Comparison of ENCODE assay signal across 2 cellular contexts in the genomic region with DNA sequence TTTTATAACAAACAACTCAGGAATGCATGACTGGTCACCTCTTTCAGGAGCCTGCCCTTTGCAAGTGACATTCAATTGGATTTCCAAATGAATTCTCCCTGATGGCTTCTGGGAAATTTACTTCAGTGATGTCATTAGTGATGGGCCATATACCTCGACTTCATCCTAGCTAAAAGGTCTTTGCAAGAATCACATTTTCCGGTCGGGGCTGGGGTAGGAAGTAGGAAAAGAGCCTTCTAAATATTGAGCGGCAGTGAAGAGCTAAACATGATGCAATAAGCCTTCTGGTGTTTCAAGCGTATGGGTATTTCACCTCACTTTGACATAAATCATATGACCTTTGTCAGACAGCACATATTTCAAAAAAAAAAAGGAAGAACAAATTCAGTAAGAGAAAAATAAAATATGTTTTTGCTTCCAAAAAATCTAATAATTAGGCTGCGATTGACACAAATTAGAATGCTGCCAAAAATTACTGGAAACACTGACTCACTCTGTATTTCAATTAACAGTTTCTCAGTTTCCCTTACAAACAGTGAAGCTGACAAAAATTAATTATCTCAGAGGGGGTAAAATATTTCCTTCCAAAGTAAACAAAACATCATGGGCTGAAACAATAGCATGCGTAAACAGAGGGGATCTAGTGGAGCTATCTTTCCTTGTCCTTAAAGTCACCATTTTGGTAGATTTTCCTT.
TF ChIP-seq lines count a peak whose summit lies in the region.

No MANE protein-coding gene starts in this region.

TF ChIP-seq in IMR-90, 13 proteins besides CTCF, POLR2A, EP300 and RAD21:
- TF ChIP-seq CEBPB (IDR thresholded peaks at IDR 0.05; ENCODE audit: low read depth, low read length) (0 out of 2 replicates have a peak, but pooled peaks have one; percentile 38), MAZ (IDR thresholded peaks at IDR 0.05; ENCODE audit: borderline replicate concordance, low read depth, low read length) (no peak)

TF ChIP-seq in K562, 482 proteins besides CTCF, POLR2A, EP300 and RAD21:
- peak; percentile 56; the same call in 1 of the 2 replicates for TF ChIP-seq ZSCAN32 (CRISPR knock-in tag; IDR thresholded peaks at IDR 0.05)
- TF ChIP-seq ZNF121 (CRISPR knock-in tag; conservative IDR thresholded peaks at IDR 0.05): no peak
- TF ChIP-seq, protein P1, sequence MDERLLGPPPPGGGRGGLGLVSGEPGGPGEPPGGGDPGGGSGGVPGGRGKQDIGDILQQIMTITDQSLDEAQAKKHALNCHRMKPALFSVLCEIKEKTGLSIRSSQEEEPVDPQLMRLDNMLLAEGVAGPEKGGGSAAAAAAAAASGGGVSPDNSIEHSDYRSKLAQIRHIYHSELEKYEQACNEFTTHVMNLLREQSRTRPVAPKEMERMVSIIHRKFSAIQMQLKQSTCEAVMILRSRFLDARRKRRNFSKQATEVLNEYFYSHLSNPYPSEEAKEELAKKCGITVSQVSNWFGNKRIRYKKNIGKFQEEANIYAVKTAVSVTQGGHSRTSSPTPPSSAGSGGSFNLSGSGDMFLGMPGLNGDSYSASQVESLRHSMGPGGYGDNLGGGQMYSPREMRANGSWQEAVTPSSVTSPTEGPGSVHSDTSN (CRISPR knock-in tag; IDR thresholded peaks at IDR 0.05; ENCODE audit: low read depth): no peak
- TF ChIP-seq, protein P1 (tag; conservative IDR thresholded peaks at IDR 0.05; ENCODE audit: low read depth): peak; percentile 93
- no peak for TF ChIP-seq ZNF282 (CRISPR knock-in tag; IDR thresholded peaks at IDR 0.05)
- TF ChIP-seq ZNF584 (CRISPR knock-in tag; IDR thresholded peaks at IDR 0.05; ENCODE audit: low read depth): peak; percentile 59; the same call in 1 of the 2 replicates
- TF ChIP-seq PRPF4 (IDR thresholded peaks at IDR 0.05; ENCODE audit: insufficient read depth, low read depth, low read length, poor library complexity, severe bottlenecking): no peak
- TF ChIP-seq TRIM24 (IDR thresholded peaks at IDR 0.05): peak; percentile 83 to 86
- TF ChIP-seq, protein P2, sequence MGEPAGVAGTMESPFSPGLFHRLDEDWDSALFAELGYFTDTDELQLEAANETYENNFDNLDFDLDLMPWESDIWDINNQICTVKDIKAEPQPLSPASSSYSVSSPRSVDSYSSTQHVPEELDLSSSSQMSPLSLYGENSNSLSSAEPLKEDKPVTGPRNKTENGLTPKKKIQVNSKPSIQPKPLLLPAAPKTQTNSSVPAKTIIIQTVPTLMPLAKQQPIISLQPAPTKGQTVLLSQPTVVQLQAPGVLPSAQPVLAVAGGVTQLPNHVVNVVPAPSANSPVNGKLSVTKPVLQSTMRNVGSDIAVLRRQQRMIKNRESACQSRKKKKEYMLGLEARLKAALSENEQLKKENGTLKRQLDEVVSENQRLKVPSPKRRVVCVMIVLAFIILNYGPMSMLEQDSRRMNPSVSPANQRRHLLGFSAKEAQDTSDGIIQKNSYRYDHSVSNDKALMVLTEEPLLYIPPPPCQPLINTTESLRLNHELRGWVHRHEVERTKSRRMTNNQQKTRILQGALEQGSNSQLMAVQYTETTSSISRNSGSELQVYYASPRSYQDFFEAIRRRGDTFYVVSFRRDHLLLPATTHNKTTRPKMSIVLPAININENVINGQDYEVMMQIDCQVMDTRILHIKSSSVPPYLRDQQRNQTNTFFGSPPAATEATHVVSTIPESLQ (CRISPR knock-in tag; IDR thresholded peaks at IDR 0.05): no peak
- TF ChIP-seq CEBPB (tag; IDR thresholded peaks at IDR 0.05): peak; percentile 85
- TF ChIP-seq, protein P3, sequence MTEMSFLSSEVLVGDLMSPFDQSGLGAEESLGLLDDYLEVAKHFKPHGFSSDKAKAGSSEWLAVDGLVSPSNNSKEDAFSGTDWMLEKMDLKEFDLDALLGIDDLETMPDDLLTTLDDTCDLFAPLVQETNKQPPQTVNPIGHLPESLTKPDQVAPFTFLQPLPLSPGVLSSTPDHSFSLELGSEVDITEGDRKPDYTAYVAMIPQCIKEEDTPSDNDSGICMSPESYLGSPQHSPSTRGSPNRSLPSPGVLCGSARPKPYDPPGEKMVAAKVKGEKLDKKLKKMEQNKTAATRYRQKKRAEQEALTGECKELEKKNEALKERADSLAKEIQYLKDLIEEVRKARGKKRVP (CRISPR knock-in tag; IDR thresholded peaks at IDR 0.05): peak; percentile 89
- TF ChIP-seq, protein P4, sequence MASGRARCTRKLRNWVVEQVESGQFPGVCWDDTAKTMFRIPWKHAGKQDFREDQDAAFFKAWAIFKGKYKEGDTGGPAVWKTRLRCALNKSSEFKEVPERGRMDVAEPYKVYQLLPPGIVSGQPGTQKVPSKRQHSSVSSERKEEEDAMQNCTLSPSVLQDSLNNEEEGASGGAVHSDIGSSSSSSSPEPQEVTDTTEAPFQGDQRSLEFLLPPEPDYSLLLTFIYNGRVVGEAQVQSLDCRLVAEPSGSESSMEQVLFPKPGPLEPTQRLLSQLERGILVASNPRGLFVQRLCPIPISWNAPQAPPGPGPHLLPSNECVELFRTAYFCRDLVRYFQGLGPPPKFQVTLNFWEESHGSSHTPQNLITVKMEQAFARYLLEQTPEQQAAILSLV (tag; IDR thresholded peaks at IDR 0.05): peak; percentile 21; the same call in 1 of the 2 replicates
- TF ChIP-seq SMARCA4 (IDR thresholded peaks at IDR 0.05): 0 out of 2 replicates have a peak, but pooled peaks have one; percentile 22
- TF ChIP-seq, protein P5, sequence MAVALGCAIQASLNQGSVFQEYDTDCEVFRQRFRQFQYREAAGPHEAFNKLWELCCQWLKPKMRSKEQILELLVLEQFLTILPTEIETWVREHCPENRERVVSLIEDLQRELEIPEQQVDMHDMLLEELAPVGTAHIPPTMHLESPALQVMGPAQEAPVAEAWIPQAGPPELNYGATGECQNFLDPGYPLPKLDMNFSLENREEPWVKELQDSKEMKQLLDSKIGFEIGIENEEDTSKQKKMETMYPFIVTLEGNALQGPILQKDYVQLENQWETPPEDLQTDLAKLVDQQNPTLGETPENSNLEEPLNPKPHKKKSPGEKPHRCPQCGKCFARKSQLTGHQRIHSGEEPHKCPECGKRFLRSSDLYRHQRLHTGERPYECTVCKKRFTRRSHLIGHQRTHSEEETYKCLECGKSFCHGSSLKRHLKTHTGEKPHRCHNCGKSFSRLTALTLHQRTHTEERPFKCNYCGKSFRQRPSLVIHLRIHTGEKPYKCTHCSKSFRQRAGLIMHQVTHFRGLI (CRISPR knock-in tag; IDR thresholded peaks at IDR 0.05): peak; percentile 7; the same call in 1 of the 2 replicates
- TF ChIP-seq NFIC (IDR thresholded peaks at IDR 0.05): no peak
- TF ChIP-seq, protein P6, sequence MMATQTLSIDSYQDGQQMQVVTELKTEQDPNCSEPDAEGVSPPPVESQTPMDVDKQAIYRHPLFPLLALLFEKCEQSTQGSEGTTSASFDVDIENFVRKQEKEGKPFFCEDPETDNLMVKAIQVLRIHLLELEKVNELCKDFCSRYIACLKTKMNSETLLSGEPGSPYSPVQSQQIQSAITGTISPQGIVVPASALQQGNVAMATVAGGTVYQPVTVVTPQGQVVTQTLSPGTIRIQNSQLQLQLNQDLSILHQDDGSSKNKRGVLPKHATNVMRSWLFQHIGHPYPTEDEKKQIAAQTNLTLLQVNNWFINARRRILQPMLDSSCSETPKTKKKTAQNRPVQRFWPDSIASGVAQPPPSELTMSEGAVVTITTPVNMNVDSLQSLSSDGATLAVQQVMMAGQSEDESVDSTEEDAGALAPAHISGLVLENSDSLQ (IDR thresholded peaks at IDR 0.05): peak; percentile 92
- TF ChIP-seq PCBP1 (IDR thresholded peaks at IDR 0.05; ENCODE audit: low read depth, low read length, poor library complexity, severe bottlenecking): no peak
- peak; percentile 59; the same call in 1 of the 2 replicates for TF ChIP-seq LEF1 (IDR thresholded peaks at IDR 0.05)
- no peak for TF ChIP-seq SMC3 (conservative IDR thresholded peaks at IDR 0.05; ENCODE audit: insufficient read depth, low read depth, low read length)
- peak; percentile 43; the same call in 1 of the 2 replicates for TF ChIP-seq ETV1 (tag; conservative IDR thresholded peaks at IDR 0.05; ENCODE audit: low read depth)
- TF ChIP-seq, protein P7, sequence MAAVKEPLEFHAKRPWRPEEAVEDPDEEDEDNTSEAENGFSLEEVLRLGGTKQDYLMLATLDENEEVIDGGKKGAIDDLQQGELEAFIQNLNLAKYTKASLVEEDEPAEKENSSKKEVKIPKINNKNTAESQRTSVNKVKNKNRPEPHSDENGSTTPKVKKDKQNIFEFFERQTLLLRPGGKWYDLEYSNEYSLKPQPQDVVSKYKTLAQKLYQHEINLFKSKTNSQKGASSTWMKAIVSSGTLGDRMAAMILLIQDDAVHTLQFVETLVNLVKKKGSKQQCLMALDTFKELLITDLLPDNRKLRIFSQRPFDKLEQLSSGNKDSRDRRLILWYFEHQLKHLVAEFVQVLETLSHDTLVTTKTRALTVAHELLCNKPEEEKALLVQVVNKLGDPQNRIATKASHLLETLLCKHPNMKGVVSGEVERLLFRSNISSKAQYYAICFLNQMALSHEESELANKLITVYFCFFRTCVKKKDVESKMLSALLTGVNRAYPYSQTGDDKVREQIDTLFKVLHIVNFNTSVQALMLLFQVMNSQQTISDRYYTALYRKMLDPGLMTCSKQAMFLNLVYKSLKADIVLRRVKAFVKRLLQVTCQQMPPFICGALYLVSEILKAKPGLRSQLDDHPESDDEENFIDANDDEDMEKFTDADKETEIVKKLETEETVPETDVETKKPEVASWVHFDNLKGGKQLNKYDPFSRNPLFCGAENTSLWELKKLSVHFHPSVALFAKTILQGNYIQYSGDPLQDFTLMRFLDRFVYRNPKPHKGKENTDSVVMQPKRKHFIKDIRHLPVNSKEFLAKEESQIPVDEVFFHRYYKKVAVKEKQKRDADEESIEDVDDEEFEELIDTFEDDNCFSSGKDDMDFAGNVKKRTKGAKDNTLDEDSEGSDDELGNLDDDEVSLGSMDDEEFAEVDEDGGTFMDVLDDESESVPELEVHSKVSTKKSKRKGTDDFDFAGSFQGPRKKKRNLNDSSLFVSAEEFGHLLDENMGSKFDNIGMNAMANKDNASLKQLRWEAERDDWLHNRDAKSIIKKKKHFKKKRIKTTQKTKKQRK (IDR thresholded peaks at IDR 0.05; ENCODE audit: borderline replicate concordance, low read depth, low read length): no peak
- TF ChIP-seq CEBPG (CRISPR knock-in tag; IDR thresholded peaks at IDR 0.05): peak; percentile 88
- TF ChIP-seq CEBPG (tag; conservative IDR thresholded peaks at IDR 0.05 in 1 of 2, IDR thresholded peaks at IDR 0.05 in 1 of 2): peak; percentile 96 to 97
- TF ChIP-seq ATF1 (CRISPR knock-in tag; IDR thresholded peaks at IDR 0.05): no peak
- 0 out of 2 replicates have a peak, but pooled peaks have one; percentile 10 for TF ChIP-seq ATF1 (tag; IDR thresholded peaks at IDR 0.05)
- TF ChIP-seq FOXK1 (CRISPR knock-in tag; IDR thresholded peaks at IDR 0.05; ENCODE audit: borderline replicate concordance): no peak
- peak; percentile 59; the same call in 1 of the 2 replicates for TF ChIP-seq GABPA (tag; conservative IDR thresholded peaks at IDR 0.05; ENCODE audit: low read depth)
- TF ChIP-seq CXXC5 (CRISPR knock-in tag; IDR thresholded peaks at IDR 0.05): peak; percentile 31; the same call in 1 of the 2 replicates
- no peak for TF ChIP-seq NR2C1 (IDR thresholded peaks at IDR 0.05)
- TF ChIP-seq NR2C1 (tag; IDR thresholded peaks at IDR 0.05): peak; percentile 77
- peak; percentile 77; the same call in 1 of the 2 replicates for TF ChIP-seq ATF7 (IDR thresholded peaks at IDR 0.05)
- TF ChIP-seq, protein P8, sequence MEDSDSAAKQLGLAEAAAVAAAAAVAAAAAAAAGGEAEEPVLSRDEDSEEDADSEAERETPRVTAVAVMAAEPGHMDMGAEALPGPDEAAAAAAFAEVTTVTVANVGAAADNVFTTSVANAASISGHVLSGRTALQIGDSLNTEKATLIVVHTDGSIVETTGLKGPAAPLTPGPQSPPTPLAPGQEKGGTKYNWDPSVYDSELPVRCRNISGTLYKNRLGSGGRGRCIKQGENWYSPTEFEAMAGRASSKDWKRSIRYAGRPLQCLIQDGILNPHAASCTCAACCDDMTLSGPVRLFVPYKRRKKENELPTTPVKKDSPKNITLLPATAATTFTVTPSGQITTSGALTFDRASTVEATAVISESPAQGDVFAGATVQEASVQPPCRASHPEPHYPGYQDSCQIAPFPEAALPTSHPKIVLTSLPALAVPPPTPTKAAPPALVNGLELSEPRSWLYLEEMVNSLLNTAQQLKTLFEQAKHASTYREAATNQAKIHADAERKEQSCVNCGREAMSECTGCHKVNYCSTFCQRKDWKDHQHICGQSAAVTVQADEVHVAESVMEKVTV (CRISPR knock-in tag; IDR thresholded peaks at IDR 0.05): peak; percentile 20; the same call in 1 of the 2 replicates
- TF ChIP-seq JUND (IDR thresholded peaks at IDR 0.05; ENCODE audit: borderline replicate concordance, low read depth, low read length): no peak
- TF ChIP-seq JUND (tag; IDR thresholded peaks at IDR 0.05; ENCODE audit: borderline replicate concordance, low read depth, low read length): 0 out of 3 replicates have a peak, but pooled peaks have one; percentile 31
- TF ChIP-seq NR2C2 (CRISPR knock-in tag; IDR thresholded peaks at IDR 0.05): no peak
- TF ChIP-seq NR2C2 (tag; IDR thresholded peaks at IDR 0.05): peak; percentile 70; the same call in 1 of the 2 replicates
- peak; percentile 95 for TF ChIP-seq MEIS2 (IDR thresholded peaks at IDR 0.05; ENCODE audit: partially characterized antibody)
- no peak for TF ChIP-seq ZNF316 (IDR thresholded peaks at IDR 0.05)
- peak; percentile 34; the same call in 1 of the 2 replicates for TF ChIP-seq MECOM (CRISPR knock-in tag; IDR thresholded peaks at IDR 0.05)
- no peak for TF ChIP-seq SRSF3 (IDR thresholded peaks at IDR 0.05; ENCODE audit: insufficient read depth, low read length)
- TF ChIP-seq ETV5 (CRISPR knock-in tag; IDR thresholded peaks at IDR 0.05; ENCODE audit: low read depth): no peak
- TF ChIP-seq ZNF217 (CRISPR knock-in tag; IDR thresholded peaks at IDR 0.05): no peak
- TF ChIP-seq PHB (CRISPR knock-in tag; IDR thresholded peaks at IDR 0.05): no peak
- peak; percentile 50; the same call in 1 of the 2 replicates for TF ChIP-seq SMAD4 (CRISPR knock-in tag; conservative IDR thresholded peaks at IDR 0.05)
- TF ChIP-seq ZC3H8 (IDR thresholded peaks at IDR 0.05): no peak
- TF ChIP-seq ZNF436 (CRISPR knock-in tag; IDR thresholded peaks at IDR 0.05): no peak
- TF ChIP-seq, protein P9, sequence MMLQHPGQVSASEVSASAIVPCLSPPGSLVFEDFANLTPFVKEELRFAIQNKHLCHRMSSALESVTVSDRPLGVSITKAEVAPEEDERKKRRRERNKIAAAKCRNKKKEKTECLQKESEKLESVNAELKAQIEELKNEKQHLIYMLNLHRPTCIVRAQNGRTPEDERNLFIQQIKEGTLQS (IDR thresholded peaks at IDR 0.05): peak; percentile 91
- TF ChIP-seq, protein P9 (CRISPR knock-in tag; conservative IDR thresholded peaks at IDR 0.05): no peak
